Comparison of ENCODE assay signal across 25 cellular contexts in the genomic region with DNA sequence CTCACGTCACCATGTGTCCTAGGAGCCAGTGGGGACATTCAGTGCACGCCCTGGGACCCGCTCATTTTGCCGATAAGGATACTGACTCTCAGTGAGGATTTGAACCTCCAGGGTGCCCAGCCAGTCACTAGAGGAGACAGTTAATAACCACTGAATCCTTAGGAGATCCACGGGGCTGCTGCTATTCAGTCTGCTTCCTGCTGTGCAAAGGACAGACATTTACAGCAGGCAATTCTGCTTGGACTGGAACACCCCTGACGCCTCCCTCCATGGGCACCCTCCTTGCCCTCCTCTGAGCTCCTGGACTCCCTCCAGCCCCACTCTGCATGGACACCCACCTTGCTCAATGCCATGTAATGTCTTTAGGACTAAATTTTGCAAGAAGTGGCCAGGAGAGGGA.
"Had no signal": no experiment of that assay in that cellular context is flagged by ENCODE, and none has a peak within 500 bp of the region (broad histone marks: within the 10 kb centered on the region; RNA-seq: fewer than 3 reads in every experiment).

No MANE protein-coding gene starts in this region.

- H3K9me3 Mint-ChIP-seq: activated naive CD4-positive, alpha-beta T cell treated with anti-CD3 and anti-CD28 coated beads for 36 hours; activated T-cell treated with anti-CD3 and anti-CD28 coated beads, Interleukin-2, amount 50 U/mL, for 4 hours had no signal

- H3K36me3 ChIP-seq: Peyer's patch, SJCRH30 had no signal

- H3K4me3 ChIP-seq: Peyer's patch, SJCRH30 had no signal

- H3K9me3 ChIP-seq: SK-N-SH had no signal

- H3K4me1 Mint-ChIP-seq: activated CD4-positive, alpha-beta memory T cell treated with anti-CD3 and anti-CD28 coated beads, Interleukin-2, amount 10 ng/mL, durations not matched to agents 7 days and 5 days; activated CD4-positive, alpha-beta T cell treated with anti-CD3 and anti-CD28 coated beads for 36 hours had no signal

- H3K36me3 Mint-ChIP-seq: activated naive CD8-positive, alpha-beta T cell; brain had no signal

- H3K4me1 ChIP-seq: Peyer's patch had no signal

- H3K27ac Mint-ChIP-seq: activated CD4-positive, alpha-beta memory T cell treated with anti-CD3 and anti-CD28 coated beads, Interleukin-2, amount 10 ng/mL, durations not matched to agents 7 days and 5 days; activated CD4-positive, alpha-beta T cell treated with anti-CD3 and anti-CD28 coated beads for 36 hours; activated naive CD4-positive, alpha-beta T cell treated with anti-CD3 and anti-CD28 coated beads for 36 hours; activated naive CD8-positive, alpha-beta T cell; brain had no signal

- DNase-seq: activated CD4-positive, alpha-beta memory T cell treated with anti-CD3 and anti-CD28 coated beads, Interleukin-2, amount 10 ng/mL, durations not matched to agents 7 days and 5 days; activated CD4-positive, alpha-beta T cell treated with anti-CD3 and anti-CD28 coated beads for 36 hours; activated CD4-positive, alpha-beta T cell treated with anti-CD3 and anti-CD28 coated beads, Interleukin-2, amount 50 U/mL, for 1 hour; activated CD4-positive, CD25-positive, alpha-beta regulatory T cell; activated gamma-delta T cell; activated naive CD4-positive, alpha-beta T cell treated with anti-CD3 and anti-CD28 coated beads for 36 hours; activated T-cell treated with anti-CD3 and anti-CD28 coated beads, Interleukin-2, amount 50 U/mL, for 4 hours; amygdala; Karpas-422; MM.1S; NCI-H1105; NCI-H1436; NCI-H1694 treated with DMSO at 0.1 percent for 48 hours; NCI-H2081 treated with DMSO at 0.1 percent for 48 hours; NCI-H446; NCI-H524; Peyer's patch; Right ventricle myocardium superior; SJCRH30; SK-N-SH; T-helper 1 cell had no signal

- H3K4me3 Mint-ChIP-seq: activated CD4-positive, alpha-beta memory T cell treated with anti-CD3 and anti-CD28 coated beads, Interleukin-2, amount 10 ng/mL, durations not matched to agents 7 days and 5 days; activated CD4-positive, alpha-beta T cell treated with anti-CD3 and anti-CD28 coated beads for 36 hours; activated naive CD4-positive, alpha-beta T cell treated with anti-CD3 and anti-CD28 coated beads for 36 hours; activated naive CD8-positive, alpha-beta T cell; activated T-cell treated with anti-CD3 and anti-CD28 coated beads, Interleukin-2, amount 50 U/mL, for 4 hours; brain had no signal

- H3K27me3 ChIP-seq: Peyer's patch, SJCRH30 had no signal

- H3K27ac ChIP-seq: Peyer's patch, RWPE1, SJCRH30, VCaP had no signal

- H3K27me3 Mint-ChIP-seq: activated CD4-positive, alpha-beta memory T cell treated with anti-CD3 and anti-CD28 coated beads, Interleukin-2, amount 10 ng/mL, durations not matched to agents 7 days and 5 days; activated CD4-positive, alpha-beta T cell treated with anti-CD3 and anti-CD28 coated beads for 36 hours; activated naive CD8-positive, alpha-beta T cell had no signal
